Comparison of ENCODE assay signal across 1 cellular context in the genomic region with DNA sequence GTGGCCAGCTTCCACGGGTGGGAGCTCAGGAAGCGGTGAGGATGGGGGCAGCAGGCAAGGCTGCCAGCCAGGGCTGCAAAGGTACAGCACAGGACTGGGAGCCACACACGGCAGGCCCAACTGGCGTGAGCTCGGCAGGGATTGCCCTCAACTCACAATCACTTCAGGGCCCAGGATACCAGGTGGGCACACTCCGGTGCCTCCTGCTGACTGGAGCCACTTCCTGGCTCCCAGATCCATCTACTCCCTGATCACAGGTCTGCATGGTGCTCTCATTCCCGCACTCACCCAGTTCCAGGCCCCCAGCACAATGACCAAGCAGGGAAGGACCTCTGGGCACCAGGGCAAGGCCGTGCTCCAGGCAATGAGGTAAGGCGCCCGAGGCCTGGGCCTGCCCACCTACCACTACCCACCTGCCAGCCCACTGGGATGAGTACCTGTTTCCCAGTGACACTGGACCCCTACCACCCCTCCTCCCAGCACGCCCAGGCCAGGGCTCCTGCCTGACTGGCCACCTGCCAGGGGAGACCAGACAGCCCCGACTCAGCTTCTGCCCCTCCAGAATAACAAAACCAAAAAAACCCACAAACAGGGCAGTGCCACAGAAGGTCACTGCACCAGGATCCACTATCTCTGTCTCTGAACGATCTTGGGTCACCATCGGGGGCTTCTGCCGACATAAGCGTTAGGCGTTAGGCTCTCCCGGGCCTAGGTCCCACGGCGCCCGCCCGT.
TF ChIP-seq lines count a peak whose summit lies in the region.

No MANE protein-coding gene starts in this region.

TF ChIP-seq in HCT116, 20 proteins besides CTCF, POLR2A, EP300 and RAD21 (continued from another document):
- no peak for TF ChIP-seq ELF1 (IDR thresholded peaks at IDR 0.05; ENCODE audit: borderline replicate concordance, low read depth)
- no peak for TF ChIP-seq EZH2 (IDR thresholded peaks at IDR 0.05)
